In the genomic region with DNA sequence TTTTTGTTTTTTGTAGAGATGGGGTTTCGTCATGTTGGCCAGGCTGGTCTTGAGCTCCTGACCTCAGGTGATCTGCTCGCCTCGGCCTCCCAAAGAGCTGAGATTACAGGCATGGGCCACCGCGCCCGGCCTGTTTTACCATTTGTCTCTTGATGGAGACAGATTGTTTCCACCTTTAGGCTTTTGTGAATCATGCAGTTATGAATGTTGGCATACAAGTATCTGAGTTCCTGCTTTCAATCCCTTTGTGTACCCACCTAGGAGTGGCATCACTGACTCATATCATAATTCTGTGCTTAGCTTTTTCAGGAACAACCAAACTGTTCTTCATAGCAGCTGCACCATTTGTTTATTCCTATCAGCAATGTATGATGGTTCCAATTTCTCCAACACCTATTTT, we compare ENCODE assay signal across 17 cellular contexts.
"Had no signal": no experiment of that assay in that cellular context is flagged by ENCODE, and none has a peak within 500 bp of the region (broad histone marks: within the 10 kb centered on the region; RNA-seq: fewer than 3 reads in every experiment).

No MANE protein-coding gene starts in this region.

- ATAC-seq: activated T-cell treated with anti-CD3 and anti-CD28 coated beads, Interleukin-2, amount 50 U/mL, for 4 hours; gastroesophageal sphincter; heart right ventricle; right cardiac atrium had no signal

- H3K4me3 ChIP-seq: adrenal gland, gastroesophageal sphincter, heart right ventricle, transverse colon had no signal

- FAIRE-seq: endothelial cell of umbilical vein, small intestine had no signal

- H3K4me1 ChIP-seq: adrenal gland, gastroesophageal sphincter, heart right ventricle, transverse colon had no signal

- H3K27me3 ChIP-seq: adrenal gland, gastroesophageal sphincter, heart right ventricle, transverse colon had no signal

- DNase-seq: activated CD4-positive, alpha-beta memory T cell treated with anti-CD3 and anti-CD28 coated beads for 36 hours; activated effector memory CD4-positive, alpha-beta T cell treated with Interleukin-2 at 50 U/mL for 16 hours; activated T-cell treated with anti-CD3 and anti-CD28 coated beads, Interleukin-2, amount 50 U/mL, for 4 hours; adrenal gland; central memory CD4-positive, alpha-beta T cell; effector CD8-positive, alpha-beta T cell; heart right ventricle; mesendoderm; right cardiac atrium; small intestine; stimulated activated CD4-positive, alpha-beta T cell treated with anti-CD3 and anti-CD28 coated beads, Interleukin-4, amount 100 ng/mL, for 24 hours; stimulated activated naive CD4-positive, alpha-beta T cell; substantia nigra; transverse colon; WERI-Rb-1 had no signal

- H3K9me3 ChIP-seq: adrenal gland, gastroesophageal sphincter, heart right ventricle, transverse colon had no signal

- H3K36me3 ChIP-seq: adrenal gland, gastroesophageal sphincter, heart right ventricle, transverse colon, WERI-Rb-1 had no signal

- H3K27ac ChIP-seq: adrenal gland, gastroesophageal sphincter, heart right ventricle, transverse colon, WERI-Rb-1 had no signal
